ENCODE assay signal across 1 cellular context in the genomic region with DNA sequence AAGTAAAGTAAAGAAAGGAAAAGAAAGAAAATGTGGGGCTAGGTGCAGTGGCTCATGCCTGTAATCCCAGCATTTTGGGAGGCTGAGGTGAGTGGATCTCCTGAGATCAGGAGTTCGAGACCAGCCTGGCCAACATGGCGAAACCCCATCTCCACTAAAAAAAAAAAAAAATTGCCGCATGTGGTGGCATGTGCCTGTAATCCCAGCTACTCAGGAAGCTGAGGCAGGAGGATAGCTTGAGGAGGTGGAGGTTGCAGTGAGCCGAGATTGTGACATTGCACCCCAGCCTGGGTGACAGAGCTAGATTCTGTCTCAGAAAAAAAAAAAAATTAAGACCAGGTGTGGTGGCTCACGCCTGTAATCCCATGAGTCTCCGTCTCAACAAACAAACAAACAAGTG.
TF ChIP-seq lines count a peak whose summit lies in the region.

No MANE protein-coding gene starts in this region.

TF ChIP-seq in HEK293, 187 proteins besides CTCF, POLR2A, EP300 and RAD21:
- TF ChIP-seq, protein P1, sequence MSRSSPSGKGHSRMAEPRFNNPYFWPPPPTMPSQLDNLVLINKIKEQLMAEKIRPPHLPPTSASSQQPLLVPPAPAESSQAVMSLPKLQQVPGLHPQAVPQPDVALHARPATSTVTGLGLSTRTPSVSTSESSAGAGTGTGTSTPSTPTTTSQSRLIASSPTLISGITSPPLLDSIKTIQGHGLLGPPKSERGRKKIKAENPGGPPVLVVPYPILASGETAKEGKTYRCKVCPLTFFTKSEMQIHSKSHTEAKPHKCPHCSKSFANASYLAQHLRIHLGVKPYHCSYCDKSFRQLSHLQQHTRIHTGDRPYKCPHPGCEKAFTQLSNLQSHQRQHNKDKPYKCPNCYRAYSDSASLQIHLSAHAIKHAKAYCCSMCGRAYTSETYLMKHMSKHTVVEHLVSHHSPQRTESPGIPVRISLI (tag by site-specific recombination; IDR thresholded peaks at IDR 0.05) = peak; percentile 76
TF ChIP-seq in HEK293: peak in this region for 1; not testable (repeated sequence) for 186.
